In genomic region chr16:13756411-13756810, GRCh38 we compare ENCODE assay signal across 15 cellular contexts.
DNase-seq lines count a peak whose midpoint lies in the region; ATAC-seq and TF ChIP-seq lines count a peak whose summit lies in the region.
"Had no signal": no experiment of that assay in that cellular context is flagged by ENCODE, and none has a peak within 500 bp of the region (broad histone marks: within the 10 kb centered on the region; RNA-seq: fewer than 3 reads in every experiment).

No MANE protein-coding gene starts in this region.

- POLR2A ChIA-PET in activated CD4-positive, alpha-beta T cell treated with anti-CD3 and anti-CD28 coated beads, Interleukin-2, amount 10 ng/mL, durations not matched to agents 7 days and 5 days (lab: Charles Lee), result no interaction called here

- CTCF ChIA-PET in activated CD4-positive, alpha-beta T cell treated with anti-CD3 and anti-CD28 coated beads, Interleukin-2, amount 10 ng/mL, durations not matched to agents 7 days and 5 days (lab: Charles Lee), result no interaction called here

- H3K9me2 ChIP-seq in Karpas-422 (replicated peaks; ENCODE audit: insufficient read depth, low read length), result no peaks in the 10 kb centered on the region

- DNase-seq in Karpas-422 (peak; percentile 1), myocyte (ENCODE audit: low read depth) (peak; percentile 70), neural progenitor cell (ENCODE audit: low spot score) (peak; percentile 93), SK-N-DZ (ENCODE audit: low spot score) (no peak)
- no peak for DNase-seq in activated CD4-positive, alpha-beta T cell treated with anti-CD3 and anti-CD28 coated beads, Interleukin-2, amount 10 ng/mL, durations not matched to agents 7 days and 5 days
- no peak for DNase-seq in stimulated activated CD4-positive, alpha-beta T cell treated with anti-CD3 and anti-CD28 coated beads, Interleukin-2, amount 100 ng/mL, for 48 hours
- DNase-seq: 8988T; AML-193; Caco-2; CD8-positive, alpha-beta memory T cell; H7 had no signal

- H3K27me3 ChIP-seq in Karpas-422 (ENCODE audit: low read length) (no peaks in the 10 kb centered on the region), neural progenitor cell (peaks cover 95% of the 10 kb centered on the region)
- H3K27me3 ChIP-seq: BLaER1 had no signal

- H3K27ac ChIP-seq in Karpas-422 (ENCODE audit: low read length) (no peak overlapping the region), neural progenitor cell (no peak overlapping the region)
- H3K27ac ChIP-seq: BLaER1 had no signal

- no peak for ATAC-seq in GM19351 (IDR thresholded peaks at IDR 0.05; ENCODE audit: unreplicated experiment)
- ATAC-seq: GM23338 had no signal

- peaks cover 16% of the 10 kb centered on the region for H3F3A ChIP-seq in neural progenitor cell (ENCODE audit: low read depth)

- H3K9ac ChIP-seq in Karpas-422 (ENCODE audit: low read length) (no peak overlapping the region), neural progenitor cell (no peak overlapping the region)
- H3K9ac ChIP-seq: BLaER1 had no signal

- H3K4me1 ChIP-seq in Karpas-422 (ENCODE audit: low read length) (no peaks in the 10 kb centered on the region), neural progenitor cell (peaks cover 19% of the 10 kb centered on the region)
- H3K4me1 ChIP-seq: BLaER1, Caco-2 had no signal

- H3K27me3 Mint-ChIP-seq in brain (peaks cover 35% of the 10 kb centered on the region), neural progenitor cell (ENCODE audit: insufficient read depth, low read depth) (no peaks in the 10 kb centered on the region)
- H3K27me3 Mint-ChIP-seq in activated CD4-positive, alpha-beta T cell treated with anti-CD3 and anti-CD28 coated beads, Interleukin-2, amount 10 ng/mL, durations not matched to agents 7 days and 5 days, result no peaks in the 10 kb centered on the region

- H3K9me3 ChIP-seq in Karpas-422 (ENCODE audit: low read length), result no peaks in the 10 kb centered on the region
- no peaks in the 10 kb centered on the region for H3K9me3 ChIP-seq in neural progenitor cell (ENCODE audit: low read depth)
- H3K9me3 ChIP-seq: BLaER1, Caco-2 had no signal

- no peak for TF ChIP-seq CTCF in brain (conservative IDR thresholded peaks at IDR 0.05)
- TF ChIP-seq CTCF in neural progenitor cell (IDR thresholded peaks at IDR 0.05), result no peak

- no peak overlapping the region for H3K4me3 ChIP-seq in Karpas-422 (ENCODE audit: low read length)
- H3K4me3 ChIP-seq in neural progenitor cell, result peak overlapping the region; percentile 28
- H3K4me3 ChIP-seq: BLaER1, GM23338 had no signal

- H3K4me3 Mint-ChIP-seq in brain (peak overlapping the region; percentile 0 to 69 (median 3)), neural progenitor cell (peak overlapping the region; percentile 6)
- H3K4me3 Mint-ChIP-seq in activated CD4-positive, alpha-beta T cell treated with anti-CD3 and anti-CD28 coated beads, Interleukin-2, amount 10 ng/mL, durations not matched to agents 7 days and 5 days, result no peak overlapping the region
- H3K4me3 Mint-ChIP-seq: CD8-positive, alpha-beta memory T cell; GM23338 had no signal

- H2AFZ ChIP-seq in Karpas-422 (ENCODE audit: low read length), result no peak overlapping the region
- no peak overlapping the region for H2AFZ ChIP-seq in neural progenitor cell (replicated peaks)

- H3K27ac Mint-ChIP-seq in brain (peak overlapping the region in 2 of 5 experiments; percentile 1 to 13), neural progenitor cell (peak overlapping the region; percentile 94)
- H3K27ac Mint-ChIP-seq in activated CD4-positive, alpha-beta T cell treated with anti-CD3 and anti-CD28 coated beads, Interleukin-2, amount 10 ng/mL, durations not matched to agents 7 days and 5 days, result no peak overlapping the region
- H3K27ac Mint-ChIP-seq: CD8-positive, alpha-beta memory T cell; GM23338 had no signal

- H3K4me1 Mint-ChIP-seq in brain (peaks cover 14% of the 10 kb centered on the region), neural progenitor cell (peaks cover 60% of the 10 kb centered on the region)
- H3K4me1 Mint-ChIP-seq in activated CD4-positive, alpha-beta T cell treated with anti-CD3 and anti-CD28 coated beads, Interleukin-2, amount 10 ng/mL, durations not matched to agents 7 days and 5 days, result no peaks in the 10 kb centered on the region
- H3K4me1 Mint-ChIP-seq: CD8-positive, alpha-beta memory T cell; GM23338 had no signal

- H3K4me2 ChIP-seq in Karpas-422 (ENCODE audit: low read depth, low read length, poor library complexity, severe bottlenecking) (no peak overlapping the region), neural progenitor cell (peak overlapping the region; percentile 73)
- H3K4me2 ChIP-seq: BLaER1, GM23338 had no signal

- H4K20me1 ChIP-seq in Karpas-422 (ENCODE audit: insufficient read depth, low read depth, low read length) (no peaks in the 10 kb centered on the region), neural progenitor cell (ENCODE audit: low read depth) (peaks cover 14% of the 10 kb centered on the region)
- H4K20me1 ChIP-seq: BLaER1 had no signal

- H3K36me3 ChIP-seq in Karpas-422 (ENCODE audit: insufficient read depth, low read length) (no peaks in the 10 kb centered on the region), neural progenitor cell (no peaks in the 10 kb centered on the region)
- H3K36me3 ChIP-seq: BLaER1 had no signal

- H3K79me2 ChIP-seq in Karpas-422 (ENCODE audit: low read length) (no peaks in the 10 kb centered on the region), neural progenitor cell (ENCODE audit: low read depth) (no peaks in the 10 kb centered on the region)

- H3K36me3 Mint-ChIP-seq in brain (no peaks in the 10 kb centered on the region), neural progenitor cell (peaks cover 17% of the 10 kb centered on the region)
- H3K36me3 Mint-ChIP-seq in activated CD4-positive, alpha-beta T cell treated with anti-CD3 and anti-CD28 coated beads, Interleukin-2, amount 10 ng/mL, durations not matched to agents 7 days and 5 days (ENCODE audit: low read depth), result no peaks in the 10 kb centered on the region
- H3K36me3 Mint-ChIP-seq: CD8-positive, alpha-beta memory T cell had no signal

- H3K9me3 Mint-ChIP-seq in brain, result peaks cover 0 to 6% (median 0%) of the 10 kb centered on the region in 5 experiments
- peaks cover 34% of the 10 kb centered on the region for H3K9me3 Mint-ChIP-seq in neural progenitor cell
- peaks cover 2% of the 10 kb centered on the region for H3K9me3 Mint-ChIP-seq in activated CD4-positive, alpha-beta T cell treated with anti-CD3 and anti-CD28 coated beads, Interleukin-2, amount 10 ng/mL, durations not matched to agents 7 days and 5 days
- H3K9me3 Mint-ChIP-seq: GM23338 had no signal

Comparison
In these comparisons a context has a peak if more than half of its experiments do, and no peak if none do; other contexts are left out.
1. DNase-seq: peak in Karpas-422 (single experiment), myocyte (single experiment) and neural progenitor cell (single experiment); none in activated CD4-positive, alpha-beta T cell treated with anti-CD3 and anti-CD28 coated beads, Interleukin-2, amount 10 ng/mL, durations not matched to agents 7 days and 5 days (single experiment), stimulated activated CD4-positive, alpha-beta T cell treated with anti-CD3 and anti-CD28 coated beads, Interleukin-2, amount 100 ng/mL, for 48 hours (0 of 2) and SK-N-DZ (single experiment).